1 cellular context compared by ENCODE assay signal in genomic region chr15:58467121-58467721, GRCh38.
TF ChIP-seq lines count a peak whose summit lies in the region.

No MANE protein-coding gene starts in this region.

TF ChIP-seq in K562, 482 proteins besides CTCF, POLR2A, EP300 and RAD21:
- TF ChIP-seq ZBTB49 (CRISPR knock-in tag; IDR thresholded peaks at IDR 0.05; ENCODE audit: borderline replicate concordance) (no peak), BACH1 (tag; IDR thresholded peaks at IDR 0.05) (0 out of 2 replicates have a peak, but pooled peaks have one; percentile 21), FOXM1 (IDR thresholded peaks at IDR 0.05; ENCODE audit: low read depth) (0 out of 2 replicates have a peak, but pooled peaks have one; percentile 39), FOXM1 (CRISPR knock-in tag; IDR thresholded peaks at IDR 0.05; ENCODE audit: low read depth) (no peak), TRIM24 (IDR thresholded peaks at IDR 0.05) (no peak; a peak in 1 of 4 replicates), FOSL1 (tag; conservative IDR thresholded peaks at IDR 0.05) (0 out of 2 replicates have a peak, but pooled peaks have one; percentile 23), NR2C2 (CRISPR knock-in tag; IDR thresholded peaks at IDR 0.05) (no peak), NR2C2 (tag; IDR thresholded peaks at IDR 0.05) (0 out of 2 replicates have a peak, but pooled peaks have one; percentile 16), HINFP (tag; conservative IDR thresholded peaks at IDR 0.05; ENCODE audit: low read depth) (no peak), HDAC2 (IDR thresholded peaks at IDR 0.05) (no peak), NR2C1 (IDR thresholded peaks at IDR 0.05) (no peak), NR2C1 (tag; IDR thresholded peaks at IDR 0.05) (no peak), BMI1 (IDR thresholded peaks at IDR 0.05; ENCODE audit: low read length) (no peak), NFATC3 (IDR thresholded peaks at IDR 0.05) (no peak), JUND (IDR thresholded peaks at IDR 0.05; ENCODE audit: borderline replicate concordance, low read depth, low read length) (0 out of 2 replicates have a peak, but pooled peaks have one; percentile 13), JUND (tag; IDR thresholded peaks at IDR 0.05; ENCODE audit: borderline replicate concordance, low read depth, low read length) (no peak), PREB (CRISPR knock-in tag; IDR thresholded peaks at IDR 0.05) (no peak), EHMT2 (IDR thresholded peaks at IDR 0.05) (no peak), ZNF592 (IDR thresholded peaks at IDR 0.05) (peak; percentile 33; the same call in 1 of the 2 replicates), HMBOX1 (IDR thresholded peaks at IDR 0.05) (no peak), XRCC5 (IDR thresholded peaks at IDR 0.05; ENCODE audit: low read depth, low read length) (no peak), BHLHE40 (IDR thresholded peaks at IDR 0.05; ENCODE audit: low read length) (0 out of 2 replicates have a peak, but pooled peaks have one; percentile 7), PCBP2 (IDR thresholded peaks at IDR 0.05; ENCODE audit: low read depth, low read length, poor library complexity, severe bottlenecking) (no peak), ZNF589 (CRISPR knock-in tag; IDR thresholded peaks at IDR 0.05; ENCODE audit: low read depth) (no peak; the same call in 1 of the 2 replicates), ATF3 (IDR thresholded peaks at IDR 0.05) (0 out of 2 replicates have a peak, but pooled peaks have one; percentile 26), ATF3 (CRISPR knock-in tag; conservative IDR thresholded peaks at IDR 0.05) (no peak), TOE1 (IDR thresholded peaks at IDR 0.05; ENCODE audit: borderline replicate concordance) (peak; percentile 63; the same call in 1 of the 2 replicates), TOE1 (CRISPR knock-in tag; IDR thresholded peaks at IDR 0.05; ENCODE audit: borderline replicate concordance, low read depth) (no peak), IRF9 (tag; IDR thresholded peaks at IDR 0.05) (no peak), SMAD4 (CRISPR knock-in tag; conservative IDR thresholded peaks at IDR 0.05) (0 out of 2 replicates have a peak, but pooled peaks have one; percentile 31)
